Comparison of ENCODE assay signal across 8 cellular contexts in genomic region chr16:3443108-3444031, GRCh38. TPM values are rescaled to one million over a fixed set of nuclear protein-coding genes. Genes with fewer than 3 reads are reported as not detected.
DNase-seq lines count a peak whose midpoint lies in the region; ATAC-seq, FAIRE-seq and TF ChIP-seq lines count a peak whose summit lies in the region.

NAA60 (plus strand) TSS chr16:3443680; CDS start chr16:3476228, 32,548 bp downstream.
A gene with protein sequence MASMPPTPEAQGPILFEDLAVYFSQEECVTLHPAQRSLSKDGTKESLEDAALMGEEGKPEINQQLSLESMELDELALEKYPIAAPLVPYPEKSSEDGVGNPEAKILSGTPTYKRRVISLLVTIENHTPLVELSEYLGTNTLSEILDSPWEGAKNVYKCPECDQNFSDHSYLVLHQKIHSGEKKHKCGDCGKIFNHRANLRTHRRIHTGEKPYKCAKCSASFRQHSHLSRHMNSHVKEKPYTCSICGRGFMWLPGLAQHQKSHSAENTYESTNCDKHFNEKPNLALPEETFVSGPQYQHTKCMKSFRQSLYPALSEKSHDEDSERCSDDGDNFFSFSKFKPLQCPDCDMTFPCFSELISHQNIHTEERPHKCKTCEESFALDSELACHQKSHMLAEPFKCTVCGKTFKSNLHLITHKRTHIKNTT (minus strand): TSS chr16:3443504. CDS start chr16:3443153, 351 bp downstream.

- no peak within 1 kb of the TSS for H4K91ac ChIP-seq in H1 (replicated peaks; ENCODE audit: insufficient read length, low read length)

- 0 out of 4 replicates have a peak, but pooled peaks of 1 of the 2 experiments have one; percentile 2 for TF ChIP-seq RAD21 in H1 (IDR thresholded peaks at IDR 0.05 in 1 of 2, conservative IDR thresholded peaks at IDR 0.05 in 1 of 2; ENCODE audit: low read depth in 2 of 2, low read length in 2 of 2)

- peak within 1 kb of the TSS; percentile 95 for H3K4me3 Mint-ChIP-seq in memory B cell

- peaks cover 3% of the 10 kb centered on the region in 2 experiments; a peak in 3 of 4 replicates for H3K9me3 ChIP-seq in H1 (ENCODE audit: insufficient read depth in 2 of 2, low read depth in 1 of 2, low read length in 1 of 2)

- H3K36me3 ChIP-seq in H1 (ENCODE audit: control insufficient read depth in 2 of 4, insufficient read depth in 4 of 4, low read length in 3 of 4), result peaks cover 0 to 5% (median 1%) of the 10 kb centered on the region in 4 experiments; a peak in 3 of 8 replicates

- peaks cover 0 to 3% of the 10 kb centered on the region in 2 experiments for H4K20me1 ChIP-seq in H1 (replicated peaks in 1 of 2; ENCODE audit: control insufficient read depth in 1 of 2, insufficient read depth in 2 of 2, low read length in 2 of 2)

- H4K8ac ChIP-seq in H1 (ENCODE audit: extremely low read depth, insufficient read depth, low read length), result peak within 1 kb of the TSS; percentile 45; the same call in 1 of the 2 replicates

- peak within 1 kb of the TSS; percentile 60 to 73 for H3K4me2 ChIP-seq in H1 (ENCODE audit: insufficient read depth in 1 of 2, low read depth in 2 of 2, low read length in 2 of 2)

- peak; percentile 39 for FAIRE-seq in H1 (lab: Jason Lieb, UNC)

- H3K14ac ChIP-seq in H1 (ENCODE audit: insufficient read length), result no peak within 1 kb of the TSS

- CTCF ChIA-PET in H1 (lab: Charles Lee; ENCODE audit: partially characterized antibody), result interaction anchor here (0.6 to 1.6 kb wide), 6 partner anchors 10 to 276 kb away, joined by 3 to 5 read pairs (median 4); no protein-coding TSS in a partner anchor

- POLR2A ChIA-PET in H1 (lab: Charles Lee; ENCODE audit: partially characterized antibody), result interaction anchor here (0.7 to 3.0 kb wide), 14 partner anchors 9 to 438 kb away, joined by 3 to 16 read pairs (median 7); partner anchors contain the start of genes TIGD7, ZNF174, ZNF263 and ZNF75A

- ATAC-seq in HG03439 (IDR thresholded peaks at IDR 0.05; ENCODE audit: unreplicated experiment) (peak; percentile 78), memory B cell (ENCODE audit: low read depth) (peak; percentile 94)

- peaks cover 0 to 26% of the 10 kb centered on the region in 2 experiments; a peak in 2 of 4 replicates for H3K79me2 ChIP-seq in H1 (ENCODE audit: control insufficient read depth in 1 of 2, insufficient read depth in 2 of 2, low read length in 2 of 2)

- H3K18ac ChIP-seq in H1 (ENCODE audit: extremely low read depth, low read length), result no peak within 1 kb of the TSS

- H4K5ac ChIP-seq in H1 (ENCODE audit: insufficient read length, low read depth, low read length), result peak within 1 kb of the TSS; percentile 12

- H2AFZ ChIP-seq in H1 (ENCODE audit: low read length), result peak within 1 kb of the TSS; percentile 22; the same call in 1 of the 2 replicates

- DNase-seq in AG10803 (ENCODE audit: low read depth), result peak; percentile 93
- peak; percentile 81 for DNase-seq in NCI-H774 (lab: John Stamatoyannopoulos, UW)
- DNase-seq in activated CD8-positive, alpha-beta memory T cell treated with anti-CD3 and anti-CD28 coated beads for 48 hours (ENCODE audit: low read depth in 2 of 3, low spot score in 2 of 3), result peak in 2 of 3 experiments; percentile 40 to 60
- DNase-seq in H1 (ENCODE audit: low read depth in 1 of 2, low spot score in 2 of 2), result peak; percentile 50 to 64
- DNase-seq in memory B cell (ENCODE audit: low spot score in 2 of 2), result peak; percentile 39 to 57
- peak; percentile 53 for DNase-seq in stimulated activated CD8-positive, alpha-beta memory T cell treated with anti-CD3 and anti-CD28 coated beads, Interleukin-12 subunit alpha, Interleukin-12 subunit beta, amount 100 ng/mL, for 1 hour (ENCODE audit: low read depth)

- peak within 1 kb of the TSS; percentile 29; the same call in 1 of the 2 replicates for H2BK12ac ChIP-seq in H1 (ENCODE audit: low read depth, low read length)

- no peaks in the 10 kb centered on the region; a peak in 1 of 7 replicates for H3K4me1 ChIP-seq in H1 (replicated peaks in 1 of 4; ENCODE audit: control insufficient read depth in 3 of 4, insufficient read depth in 4 of 4, low read length in 3 of 4)

- no peaks in the 10 kb centered on the region for H3K27me3 Mint-ChIP-seq in memory B cell

- H3K23ac ChIP-seq in H1 (ENCODE audit: insufficient read length), result no peak within 1 kb of the TSS

- H2BK15ac ChIP-seq in H1 (ENCODE audit: low read length), result no peak within 1 kb of the TSS

- peak within 1 kb of the TSS; percentile 87 for H2BK5ac ChIP-seq in H1 (ENCODE audit: low read depth, low read length)

- H3K27ac ChIP-seq in H1 (ENCODE audit: low read depth, low read length), result peak within 1 kb of the TSS; percentile 37; the same call in 1 of the 2 replicates

- TF ChIP-seq POLR2A in GM19099 (IDR thresholded peaks at IDR 0.05; ENCODE audit: extremely low read depth, insufficient read length, low read depth), result peak; percentile 70
- no peak for TF ChIP-seq POLR2A in H1 (IDR thresholded peaks at IDR 0.05; ENCODE audit: control extremely low read depth in 1 of 2, low read depth in 2 of 2, low read length in 2 of 2)

- peaks cover 9% of the 10 kb centered on the region for H3K9me3 Mint-ChIP-seq in memory B cell

- peaks cover 17% of the 10 kb centered on the region for H3K36me3 Mint-ChIP-seq in memory B cell

- no peak for TF ChIP-seq EP300 in H1 (IDR thresholded peaks at IDR 0.05; ENCODE audit: borderline replicate concordance in 1 of 2, low read depth in 2 of 2, low read length in 2 of 2)

- no peaks in the 10 kb centered on the region for H3K27me3 ChIP-seq in H1 (replicated peaks in 1 of 4; ENCODE audit: control insufficient read depth in 3 of 4, extremely low read depth in 1 of 4, insufficient read depth in 3 of 4, low read length in 3 of 4)

- H2AK5ac ChIP-seq in H1 (ENCODE audit: low read depth, low read length), result no peak within 1 kb of the TSS

- H3K79me1 ChIP-seq in H1 (ENCODE audit: low read depth, low read length), result no peaks in the 10 kb centered on the region; the same call in 1 of the 2 replicates

- H3K56ac ChIP-seq in H1 (replicated peaks; ENCODE audit: insufficient read length, low read depth, low read length), result peak within 1 kb of the TSS; percentile 28

- peak within 1 kb of the TSS; percentile 92 for H3K27ac Mint-ChIP-seq in memory B cell

- peak within 1 kb of the TSS in 3 of 4 experiments; percentile 55 to 86 (median 76); a peak in 6 of 7 replicates for H3K9ac ChIP-seq in H1 (replicated peaks in 1 of 4; ENCODE audit: extremely low read depth in 1 of 4, low read depth in 3 of 4, low read length in 3 of 4)

- peak within 1 kb of the TSS; percentile 38 for H3K4ac ChIP-seq in H1 (replicated peaks; ENCODE audit: insufficient read length, low read depth, low read length)

- H3K4me3 ChIP-seq in AG10803 (ENCODE audit: low read length) (peak within 1 kb of the TSS; percentile 74), H1 (ENCODE audit: extremely low read depth in 1 of 4, insufficient read depth in 2 of 4, low read depth in 3 of 4, low read length in 4 of 4) (peak within 1 kb of the TSS; percentile 67 to 85 (median 78))

- no peak within 1 kb of the TSS for H2BK20ac ChIP-seq in H1 (ENCODE audit: low read length)

- TF ChIP-seq CTCF in AG10803 (conservative IDR thresholded peaks at IDR 0.05; ENCODE audit: low read length), result no peak
- no peak for TF ChIP-seq CTCF in H1 (IDR thresholded peaks at IDR 0.05; ENCODE audit: control extremely low read depth in 1 of 3, insufficient read depth in 1 of 3, low read depth in 1 of 3, low read length in 3 of 3)

- peaks cover 3% of the 10 kb centered on the region; the same call in 1 of the 2 replicates for H3K23me2 ChIP-seq in H1 (ENCODE audit: low read depth, low read length)

- H2BK120ac ChIP-seq in H1 (replicated peaks; ENCODE audit: low read depth, low read length), result no peak within 1 kb of the TSS

- H3K4me1 Mint-ChIP-seq in memory B cell, result peaks cover 3% of the 10 kb centered on the region

- WGBS in H1 (ENCODE audit: extremely low coverage in 1 of 2, insufficient coverage in 1 of 2, insufficient read length in 1 of 2, insufficient replicate concordance in 2 of 2, low coverage in 1 of 2, low lambda C conversion rate in 2 of 2, missing lambda C conversion rate in 1 of 2), 2 experiments, result 31% methylated on average over 57 of the region's 61 CpGs; no CpG with 5 or more reads in 1 of the 2 experiments

TF ChIP-seq in H1, 55 proteins besides CTCF, POLR2A, EP300 and RAD21 (continues in another document):
- peak; percentile 66 for TF ChIP-seq KDM4A (IDR thresholded peaks at IDR 0.05; ENCODE audit: low read depth, low read length, severe bottlenecking)
- TF ChIP-seq USF2 (IDR thresholded peaks at IDR 0.05; ENCODE audit: low read length), result no peak
- peak; percentile 83 for TF ChIP-seq SP1 (IDR thresholded peaks at IDR 0.05; ENCODE audit: low read depth, low read length)
- no peak for TF ChIP-seq HDAC6 (IDR thresholded peaks at IDR 0.05; ENCODE audit: low read depth, low read length)
- TF ChIP-seq SIX5 (IDR thresholded peaks at IDR 0.05; ENCODE audit: low read depth, low read length), result no peak
- peak; percentile 70; the same call in 1 of the 2 replicates for TF ChIP-seq GABPA (IDR thresholded peaks at IDR 0.05; ENCODE audit: borderline replicate concordance, insufficient read depth, low read length)

RNA-seq across cellular contexts. Expression of gene NAA60, which starts in this region (rescaled TPM):
- total RNA-seq in H1 (2021; fragmentation: NEBNext Ultra II Directional; extraction: Animal tissue kit (Norgen Biotek cat#: 25700)), result 47.6 and 48.3 TPM in 2 replicates
- 34.1 and 61.0 TPM in 2 replicates for polyA plus RNA-seq in H1 (2011; rRNA removed)
- polyA plus RNA-seq in H1 (2011; cell fraction: cytosol; rRNA removed), result 33.0 TPM
- 48.7 TPM for polyA plus RNA-seq in H1 (2011; cell fraction: nucleus; rRNA removed)
- polyA plus RNA-seq in H1 (2012, experiment 1 of 2), result 41.4 to 49.1 TPM (median 44.4 TPM) in 4 replicates
- polyA plus RNA-seq in H1 (2012, experiment 2 of 2), result 52.5 TPM
- polyA plus RNA-seq in H1 (2013, experiment 1 of 2), result 47.4 TPM
- 50.5 TPM for polyA plus RNA-seq in H1 (2013, experiment 2 of 2)
- polyA minus RNA-seq in H1 (2011; rRNA and poly(A)+ RNA removed), result 17.2 and 21.9 TPM in 2 replicates
- 29.6 TPM for polyA minus RNA-seq in H1 (2011; cell fraction: cytosol; rRNA and poly(A)+ RNA removed)
- polyA minus RNA-seq in H1 (2011; cell fraction: nucleus; rRNA and poly(A)+ RNA removed), result 22.6 TPM

RNA-seq across cellular contexts. Expression of the second gene that starts in this region (rescaled TPM):
- 2.3 and 2.6 TPM in 2 replicates for total RNA-seq in H1 (2021; fragmentation: NEBNext Ultra II Directional; extraction: Animal tissue kit (Norgen Biotek cat#: 25700))
- polyA plus RNA-seq in H1 (2011; rRNA removed), result 0.63 and 0.68 TPM in 2 replicates
- 0.94 TPM for polyA plus RNA-seq in H1 (2011; cell fraction: cytosol; rRNA removed)
- 0.68 TPM for polyA plus RNA-seq in H1 (2011; cell fraction: nucleus; rRNA removed)
- 1.1 to 1.7 TPM (median 1.3 TPM) in 4 replicates for polyA plus RNA-seq in H1 (2012, experiment 1 of 2)
- polyA plus RNA-seq in H1 (2012, experiment 2 of 2), result 0.14 TPM
- polyA plus RNA-seq in H1 (2013, experiment 1 of 2), result 1.5 TPM
- 1.6 TPM for polyA plus RNA-seq in H1 (2013, experiment 2 of 2)
- polyA minus RNA-seq in H1 (2011; rRNA and poly(A)+ RNA removed), result 2.2 and 2.7 TPM in 2 replicates
- polyA minus RNA-seq in H1 (2011; cell fraction: cytosol; rRNA and poly(A)+ RNA removed), result 1.0 TPM
- polyA minus RNA-seq in H1 (2011; cell fraction: nucleus; rRNA and poly(A)+ RNA removed), result 2.4 TPM

Comparison
In these comparisons a context has a peak if more than half of its experiments do, and no peak if none do; other contexts are left out.
1. Peak in every context shown above with its lines: DNase-seq, ATAC-seq, H3K4me3 ChIP-seq and H3K27ac ChIP-seq.